14 cellular contexts compared by ENCODE assay signal in genomic region chr9:78011037-78011436, GRCh38. TPM values are rescaled to one million over a fixed set of nuclear protein-coding genes. Genes with fewer than 3 reads are reported as not detected.
DNase-seq lines count a peak whose midpoint lies in the region; ATAC-seq and TF ChIP-seq lines count a peak whose summit lies in the region.
"Had no signal": no experiment of that assay in that cellular context is flagged by ENCODE, and none has a peak within 500 bp of the region (broad histone marks: within the 10 kb centered on the region; RNA-seq: fewer than 3 reads in every experiment).

No MANE protein-coding gene starts in this region.

- H3K4me1 Mint-ChIP-seq in stimulated activated naive CD8-positive, alpha-beta T cell treated with anti-CD3 and anti-CD28 coated beads, Interleukin-15, Interleukin-2, amounts not matched to agents 100 ng/mL and 50 ng/mL, for 24 hours (ENCODE audit: low read depth) = peaks cover 54% of the 10 kb centered on the region
- H3K4me1 Mint-ChIP-seq in stimulated activated naive CD8-positive, alpha-beta T cell treated with anti-CD3 and anti-CD28 coated beads, Interleukin-15, amount 100 ng/mL, for 72 hours = peaks cover 62% of the 10 kb centered on the region
- peaks cover 35% of the 10 kb centered on the region for H3K4me1 Mint-ChIP-seq in activated naive CD8-positive, alpha-beta T cell treated with anti-CD3 and anti-CD28 coated beads, Interleukin-2, amount 10 ng/mL, durations not matched to agents 7 days and 5 days

- no peaks in the 10 kb centered on the region for H3K27me3 ChIP-seq in liver (ENCODE audit: control insufficient read depth in 4 of 4, insufficient read depth in 4 of 4, low read length in 3 of 4)
- H3K27me3 ChIP-seq in PC-9 (ENCODE audit: insufficient read depth, low read depth) = no peaks in the 10 kb centered on the region
- peaks cover 0 to 8% (median 0%) of the 10 kb centered on the region in 7 donors for H3K27me3 ChIP-seq in spleen (replicated peaks in 1 of 7)
- H3K27me3 ChIP-seq: BE2C had no signal

- no peak for DNase-seq in stimulated activated naive CD8-positive, alpha-beta T cell treated with anti-CD3 and anti-CD28 coated beads, Interleukin-15, amount 100 ng/mL, for 72 hours
- no peak for DNase-seq in activated naive CD8-positive, alpha-beta T cell treated with anti-CD3 and anti-CD28 coated beads, Interleukin-2, amount 10 ng/mL, durations not matched to agents 7 days and 5 days
- DNase-seq in midbrain (lab: John Stamatoyannopoulos, UW) (no peak), PC-9 (no peak), spleen (no peak)
- DNase-seq: BE2C, foreskin melanocyte, GDM1, NCI-H446, nucleus accumbens, RPMI8226 had no signal

- no peak overlapping the region for H2AFZ ChIP-seq in PC-9

- peaks cover 1% of the 10 kb centered on the region for H4K20me1 ChIP-seq in PC-9 (ENCODE audit: insufficient read depth)

- H3K36me3 ChIP-seq in liver (ENCODE audit: control insufficient read depth in 4 of 4, insufficient read depth in 3 of 4, low read depth in 1 of 4, low read length in 3 of 4) (no peaks in the 10 kb centered on the region), PC-9 (ENCODE audit: low read depth) (no peaks in the 10 kb centered on the region), spleen (no peaks in the 10 kb centered on the region)
- H3K36me3 ChIP-seq: BE2C had no signal

- H3K9ac ChIP-seq in liver (ENCODE audit: low read depth in 1 of 2, low read length in 2 of 2) = no peak overlapping the region

- H3K9me2 ChIP-seq in PC-9 (ENCODE audit: insufficient read depth) = no peaks in the 10 kb centered on the region

- no peak for ATAC-seq in stimulated activated naive CD8-positive, alpha-beta T cell treated with anti-CD3 and anti-CD28 coated beads, Interleukin-15, amount 100 ng/mL, for 72 hours
- no peak for ATAC-seq in activated naive CD8-positive, alpha-beta T cell treated with anti-CD3 and anti-CD28 coated beads, Interleukin-2, amount 10 ng/mL, durations not matched to agents 7 days and 5 days (ENCODE audit: low read depth)
- ATAC-seq in HG02885 (IDR thresholded peaks at IDR 0.05; ENCODE audit: poor library complexity, unreplicated experiment) = no peak

- H3F3A ChIP-seq in PC-9 (ENCODE audit: insufficient read depth, low read depth) = no peaks in the 10 kb centered on the region

- CTCF ChIA-PET in PC-9 (lab: Charles Lee) = no interaction called here

- peak overlapping the region; percentile 48 for H3K4me3 Mint-ChIP-seq in stimulated activated naive CD8-positive, alpha-beta T cell treated with anti-CD3 and anti-CD28 coated beads, Interleukin-15, Interleukin-2, amounts not matched to agents 100 ng/mL and 50 ng/mL, for 24 hours
- peak overlapping the region in 1 of 2 donors; percentile 5 for H3K4me3 Mint-ChIP-seq in stimulated activated naive CD8-positive, alpha-beta T cell treated with anti-CD3 and anti-CD28 coated beads, Interleukin-15, amount 100 ng/mL, for 72 hours
- peak overlapping the region; percentile 59 for H3K4me3 Mint-ChIP-seq in activated naive CD8-positive, alpha-beta T cell treated with anti-CD3 and anti-CD28 coated beads, Interleukin-2, amount 10 ng/mL, durations not matched to agents 7 days and 5 days

- peaks cover 15% of the 10 kb centered on the region for H3K36me3 Mint-ChIP-seq in stimulated activated naive CD8-positive, alpha-beta T cell treated with anti-CD3 and anti-CD28 coated beads, Interleukin-15, Interleukin-2, amounts not matched to agents 100 ng/mL and 50 ng/mL, for 24 hours (ENCODE audit: low read depth)
- peaks cover 22% of the 10 kb centered on the region for H3K36me3 Mint-ChIP-seq in activated naive CD8-positive, alpha-beta T cell treated with anti-CD3 and anti-CD28 coated beads, Interleukin-2, amount 10 ng/mL, durations not matched to agents 7 days and 5 days

- no peak overlapping the region for H3K4me2 ChIP-seq in PC-9

- H3K27ac ChIP-seq in liver (ENCODE audit: low read depth in 1 of 2, low read length in 2 of 2) = no peak overlapping the region
- H3K27ac ChIP-seq in PC-9 = no peak overlapping the region
- H3K27ac ChIP-seq in spleen = peak overlapping the region in 4 of 8 donors; percentile 41 to 59 (median 50)

- TF ChIP-seq CTCF in liver (IDR thresholded peaks at IDR 0.05; ENCODE audit: low read depth, low read length, missing input control) (no peak), PC-9 (conservative IDR thresholded peaks at IDR 0.05) (no peak), spleen (IDR thresholded peaks at IDR 0.05 in 8 of 11, conservative IDR thresholded peaks at IDR 0.05 in 3 of 11) (no peak)

- H3K79me2 ChIP-seq in PC-9 (ENCODE audit: low read depth) = peaks cover 87% of the 10 kb centered on the region

- H3K9me3 ChIP-seq in liver (ENCODE audit: control insufficient read depth in 4 of 4, low read length in 3 of 4) (no peaks in the 10 kb centered on the region), PC-9 (ENCODE audit: insufficient read depth, low read depth) (no peaks in the 10 kb centered on the region), spleen (no peaks in the 10 kb centered on the region)
- H3K9me3 ChIP-seq: BE2C had no signal

- peaks cover 3% of the 10 kb centered on the region for H3K9me3 Mint-ChIP-seq in stimulated activated naive CD8-positive, alpha-beta T cell treated with anti-CD3 and anti-CD28 coated beads, Interleukin-15, Interleukin-2, amounts not matched to agents 100 ng/mL and 50 ng/mL, for 24 hours
- no peaks in the 10 kb centered on the region for H3K9me3 Mint-ChIP-seq in stimulated activated naive CD8-positive, alpha-beta T cell treated with anti-CD3 and anti-CD28 coated beads, Interleukin-15, amount 100 ng/mL, for 72 hours
- H3K9me3 Mint-ChIP-seq in activated naive CD8-positive, alpha-beta T cell treated with anti-CD3 and anti-CD28 coated beads, Interleukin-2, amount 10 ng/mL, durations not matched to agents 7 days and 5 days = no peaks in the 10 kb centered on the region

- TF ChIP-seq RAD21 in liver (IDR thresholded peaks at IDR 0.05) = peak in 1 of 2 donors; percentile 6

- no peak for TF ChIP-seq POLR2A in spleen (IDR thresholded peaks at IDR 0.05)

- no TSS peak for BruUV-seq in PC-9 (replicated peaks; lab: Mats Ljungman, UMichigan)

- intact Hi-C loops in PC-9 (cut with micrococcal nuclease; ENCODE audit: unreplicated experiment) = no loop called here
- intact Hi-C loops in spleen (cut with DNase I; ENCODE audit: low total_unique reads) = no loop called here

- peak overlapping the region; percentile 62 for H3K27ac Mint-ChIP-seq in stimulated activated naive CD8-positive, alpha-beta T cell treated with anti-CD3 and anti-CD28 coated beads, Interleukin-15, Interleukin-2, amounts not matched to agents 100 ng/mL and 50 ng/mL, for 24 hours
- no peak overlapping the region for H3K27ac Mint-ChIP-seq in stimulated activated naive CD8-positive, alpha-beta T cell treated with anti-CD3 and anti-CD28 coated beads, Interleukin-15, amount 100 ng/mL, for 72 hours
- peak overlapping the region; percentile 69 for H3K27ac Mint-ChIP-seq in activated naive CD8-positive, alpha-beta T cell treated with anti-CD3 and anti-CD28 coated beads, Interleukin-2, amount 10 ng/mL, durations not matched to agents 7 days and 5 days

- POLR2A ChIA-PET in activated naive CD8-positive, alpha-beta T cell treated with anti-CD3 and anti-CD28 coated beads, Interleukin-2, amount 10 ng/mL, durations not matched to agents 7 days and 5 days (lab: Charles Lee) = interaction anchor here (1.4 kb wide), 1 partner anchor 18 kb away, joined by 5 read pairs; no protein-coding TSS in a partner anchor
- POLR2A ChIA-PET in PC-9 (lab: Charles Lee; ENCODE audit: unreplicated experiment) = no interaction called here

- H3K4me3 ChIP-seq in liver (ENCODE audit: low read depth in 1 of 3, low read length in 3 of 3) (no peak overlapping the region), PC-9 (no peak overlapping the region), spleen (no peak overlapping the region)

- WGBS in liver = 40% methylated on average over 1 of the region's 1 CpG
- 58 to 72% (median 68%) methylated on average over 1 of the region's 1 CpG for WGBS in spleen, 5 donors

- H3K27me3 Mint-ChIP-seq in stimulated activated naive CD8-positive, alpha-beta T cell treated with anti-CD3 and anti-CD28 coated beads, Interleukin-15, Interleukin-2, amounts not matched to agents 100 ng/mL and 50 ng/mL, for 24 hours = no peaks in the 10 kb centered on the region
- H3K27me3 Mint-ChIP-seq in stimulated activated naive CD8-positive, alpha-beta T cell treated with anti-CD3 and anti-CD28 coated beads, Interleukin-15, amount 100 ng/mL, for 72 hours = no peaks in the 10 kb centered on the region
- no peaks in the 10 kb centered on the region for H3K27me3 Mint-ChIP-seq in activated naive CD8-positive, alpha-beta T cell treated with anti-CD3 and anti-CD28 coated beads, Interleukin-2, amount 10 ng/mL, durations not matched to agents 7 days and 5 days

- H3K4me1 ChIP-seq in liver (ENCODE audit: control insufficient read depth in 4 of 4, insufficient read depth in 4 of 4, low read length in 3 of 4) (peaks cover 11 to 49% (median 37%) of the 10 kb centered on the region in 4 donors), PC-9 (replicated peaks; ENCODE audit: insufficient read depth) (no peaks in the 10 kb centered on the region), spleen (peaks cover 0 to 78% (median 33%) of the 10 kb centered on the region in 6 donors)

TF ChIP-seq in liver, 16 proteins besides CTCF, POLR2A, EP300 and RAD21 (continues in another document):
- TF ChIP-seq GABPA (IDR thresholded peaks at IDR 0.05 in 1 of 2, conservative IDR thresholded peaks at IDR 0.05 in 1 of 2) = no peak
- no peak for TF ChIP-seq FOXA1 (IDR thresholded peaks at IDR 0.05)
- TF ChIP-seq SP1 (IDR thresholded peaks at IDR 0.05) = peak; percentile 15
- TF ChIP-seq MAX (IDR thresholded peaks at IDR 0.05) = no peak
- peak in 1 of 2 donors; percentile 23 for TF ChIP-seq RXRA (IDR thresholded peaks at IDR 0.05)
- TF ChIP-seq HNF4G (IDR thresholded peaks at IDR 0.05) = no peak
- TF ChIP-seq YY1 (IDR thresholded peaks at IDR 0.05) = no peak
- TF ChIP-seq HNF4A (conservative IDR thresholded peaks at IDR 0.05) = peak; percentile 49 to 70
- no peak for TF ChIP-seq EGR1 (IDR thresholded peaks at IDR 0.05; ENCODE audit: low read depth in 2 of 2)

RNA-seq across cellular contexts. Expression of gene GNAQ, which starts 20.6 kb away (rescaled TPM):
- total RNA-seq in activated naive CD8-positive, alpha-beta T cell treated with anti-CD3 and anti-CD28 coated beads, Interleukin-2, amount 10 ng/mL, durations not matched to agents 7 days and 5 days = 10 to 100 TPM; 25.5 to 30.4 TPM
- total RNA-seq in liver = 10 to 100 TPM; 15.7 to 19.6 TPM
- polyA plus RNA-seq in liver = 1 to 10 TPM; 6.8 to 9.5 TPM
- 51.6 and 53.5 TPM in 2 replicates for total RNA-seq in PC-9 (2021)
- 10 to 100 TPM; 21.0 to 52.3 (median 35.6) TPM for total RNA-seq in spleen
- 1 to 10 TPM; 4.4 to 5.6 (median 5.6) TPM for polyA plus RNA-seq in spleen

Comparison
In these comparisons a context has a peak if more than half of its experiments do, and no peak if none do; other contexts are left out.
1. H3K27ac Mint-ChIP-seq: peak in stimulated activated naive CD8-positive, alpha-beta T cell treated with anti-CD3 and anti-CD28 coated beads, Interleukin-15, Interleukin-2, amounts not matched to agents 100 ng/mL and 50 ng/mL, for 24 hours (single experiment) and activated naive CD8-positive, alpha-beta T cell treated with anti-CD3 and anti-CD28 coated beads, Interleukin-2, amount 10 ng/mL, durations not matched to agents 7 days and 5 days (single experiment); none in stimulated activated naive CD8-positive, alpha-beta T cell treated with anti-CD3 and anti-CD28 coated beads, Interleukin-15, amount 100 ng/mL, for 72 hours (0 of 2).